ENCODE assay signal across 16 cellular contexts in the genomic region with DNA sequence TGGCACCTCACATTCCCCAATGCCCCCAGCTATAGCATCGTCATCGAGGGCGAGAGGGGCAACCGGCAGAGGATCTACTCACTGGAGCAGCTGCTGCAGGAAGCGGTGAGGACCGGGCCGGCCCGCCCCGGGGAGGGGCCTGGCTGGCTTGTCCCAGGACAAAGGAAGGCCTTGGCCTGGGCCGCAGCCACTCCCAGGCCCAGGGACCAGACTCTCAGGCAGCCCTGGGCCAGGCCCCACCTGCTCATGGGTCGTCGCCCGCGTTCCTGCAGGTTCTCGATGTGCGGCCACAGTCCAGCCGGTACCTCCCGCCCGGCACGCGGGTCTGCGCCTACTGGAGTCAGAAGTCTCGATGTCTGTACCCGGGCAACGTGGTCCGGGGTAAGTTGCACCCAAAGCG.
"Had no signal": no experiment of that assay in that cellular context is flagged by ENCODE, and none has a peak within 500 bp of the region (broad histone marks: within the 10 kb centered on the region; RNA-seq: fewer than 3 reads in every experiment).

No MANE protein-coding gene starts in this region.

- ATAC-seq: activated CD4-positive, alpha-beta T cell treated with anti-CD3 and anti-CD28 coated beads for 36 hours; activated CD8-positive, alpha-beta T cell treated with anti-CD3 and anti-CD28 coated beads for 36 hours; activated T-cell treated with anti-CD3 and anti-CD28 coated beads, Interleukin-2, amount 50 U/mL, for 4 hours; pancreas; stimulated activated naive CD8-positive, alpha-beta T cell treated with anti-CD3 and anti-CD28 coated beads, Interleukin-15, Interleukin-2, amounts not matched to agents 100 U/mL and 50 U/mL, for 24 hours; T-helper 17 cell had no signal

- DNase-seq: activated CD4-positive, alpha-beta T cell treated with anti-CD3 and anti-CD28 coated beads for 36 hours; activated CD8-positive, alpha-beta T cell treated with anti-CD3 and anti-CD28 coated beads for 36 hours; activated effector memory CD4-positive, alpha-beta T cell treated with Interleukin-2 at 50 U/mL for 16 hours; activated naive CD4-positive, alpha-beta T cell treated with anti-CD3 and anti-CD28 coated beads, Interleukin-2, amount 50 U/mL, for 16 hours; activated T-cell treated with anti-CD3 and anti-CD28 coated beads, Interleukin-2, amount 50 U/mL, for 4 hours; dorsolateral prefrontal cortex; lower lobe of right lung; midbrain; pancreas; stimulated activated CD4-positive, alpha-beta T cell treated with anti-CD3 and anti-CD28 coated beads, Interleukin-4, amount 100 ng/mL, for 4 hours; stimulated activated CD8-positive, alpha-beta memory T cell treated with anti-CD3 and anti-CD28 coated beads, Interleukin-4, amount 100 ng/mL, for 48 hours; stimulated activated naive CD8-positive, alpha-beta T cell treated with anti-CD3 and anti-CD28 coated beads, Interleukin-15, Interleukin-2, amounts not matched to agents 100 U/mL and 50 U/mL, for 24 hours; T-helper 17 cell had no signal

- H3K4me1 ChIP-seq: lower lobe of right lung, pancreas, suprapubic skin had no signal

- H3K9me3 ChIP-seq: esophagus muscularis mucosa, lower lobe of right lung, pancreas, suprapubic skin had no signal

- H3K9ac ChIP-seq: neural progenitor cell had no signal

- H3K36me3 ChIP-seq: neural progenitor cell had no signal

- H3K27me3 ChIP-seq: dorsolateral prefrontal cortex, esophagus muscularis mucosa, neural progenitor cell, pancreas, suprapubic skin had no signal

- H3K27ac ChIP-seq: dorsolateral prefrontal cortex, esophagus muscularis mucosa, lower lobe of right lung, neural progenitor cell, pancreas, suprapubic skin had no signal

- H2AFZ ChIP-seq: neural progenitor cell had no signal

- H3K4me2 ChIP-seq: neural progenitor cell had no signal

- H3K4me3 ChIP-seq: lower lobe of right lung, neural progenitor cell, pancreas, suprapubic skin had no signal
